ENCODE assay signal across 8 cellular contexts in genomic region chr12:121673013-121673441, GRCh38. TPM values are rescaled to one million over a fixed set of nuclear protein-coding genes. Genes with fewer than 3 reads are reported as not detected.
DNase-seq lines count a peak whose midpoint lies in the region; ATAC-seq and TF ChIP-seq lines count a peak whose summit lies in the region.

No MANE protein-coding gene starts in this region.

- no peaks in the 10 kb centered on the region for H4K20me1 ChIP-seq in PC-3 (ENCODE audit: low read length)

- no peaks in the 10 kb centered on the region for H3K9me2 ChIP-seq in PC-3 (replicated peaks; ENCODE audit: low read length)

- TF ChIP-seq EP300 in esophagus muscularis mucosa (IDR thresholded peaks at IDR 0.05): no peak

- intact Hi-C loops in PC-3 (cut with micrococcal nuclease) (loop anchor here (2.0 kb wide), 1 partner anchor 46 kb away; the partner anchor contains the start of gene ORAI1), esophagus muscularis mucosa (cut with DNase I) (loop anchor here (5.0 kb wide), 1 partner anchor 46 kb away; the partner anchor contains the start of gene ORAI1), prostate gland (cut with DNase I) (no loop called here)

- TF ChIP-seq POLR2A in esophagus muscularis mucosa (IDR thresholded peaks at IDR 0.05; ENCODE audit: low read depth) (no peak), prostate gland (IDR thresholded peaks at IDR 0.05) (no peak)

- H3K4me3 ChIP-seq in PC-3 (ENCODE audit: low read length): peak overlapping the region; percentile 68
- peak overlapping the region; percentile 46 to 61 (median 54) for H3K4me3 ChIP-seq in esophagus muscularis mucosa
- H3K4me3 ChIP-seq in prostate gland: peak overlapping the region; percentile 26 to 28

- H3F3A ChIP-seq in PC-3 (ENCODE audit: low read length, unreplicated experiment): no peaks in the 10 kb centered on the region

- H3K9ac ChIP-seq in PC-3 (ENCODE audit: low read length): peak overlapping the region; percentile 11; the same call in 1 of the 2 replicates

- H3K27me3 ChIP-seq in PC-3 (ENCODE audit: low read length) (no peaks in the 10 kb centered on the region), esophagus muscularis mucosa (no peaks in the 10 kb centered on the region), prostate gland (replicated peaks; ENCODE audit: insufficient read depth) (no peaks in the 10 kb centered on the region)

- H3K27ac ChIP-seq in PC-3 (ENCODE audit: low read length) (no peak overlapping the region), esophagus muscularis mucosa (replicated peaks in 1 of 4) (peak overlapping the region; percentile 4 to 54 (median 46)), prostate gland (peak overlapping the region; percentile 32 to 50)

- H3K4me1 ChIP-seq in PC-3 (ENCODE audit: insufficient read depth, low read length) (peaks cover 10% of the 10 kb centered on the region), esophagus muscularis mucosa (peaks cover 10 to 19% (median 18%) of the 10 kb centered on the region in 4 donors), prostate gland (replicated peaks) (no peaks in the 10 kb centered on the region)

- H3K79me2 ChIP-seq in PC-3 (ENCODE audit: low read length): no peaks in the 10 kb centered on the region

- H3K4me2 ChIP-seq in PC-3 (ENCODE audit: low read length): peak overlapping the region; percentile 81

- POLR2A ChIA-PET in PC-3 (lab: Charles Lee; ENCODE audit: unreplicated experiment): interaction anchor here (1.2 kb wide), 1 partner anchor 14 kb away, joined by 5 read pairs; no protein-coding TSS in a partner anchor

- CTCF ChIA-PET in PC-3 (lab: Charles Lee): no interaction called here

- peak overlapping the region; percentile 92 for H2AFZ ChIP-seq in PC-3 (ENCODE audit: low read length)

- ATAC-seq in PC-3: peak; percentile 21

- H3K36me3 ChIP-seq in PC-3 (ENCODE audit: low read depth, low read length) (no peaks in the 10 kb centered on the region), esophagus muscularis mucosa (no peaks in the 10 kb centered on the region), prostate gland (no peaks in the 10 kb centered on the region)

- TSS peak; percentile 63 for BruUV-seq in PC-3 (replicated peaks; lab: Mats Ljungman, UMichigan)

- DNase-seq in NCI-H1417 (lab: John Stamatoyannopoulos, UW) (peak in 2 of 3 experiments; percentile 67 to 74), NCI-H1417 treated with DMSO at 0.1 percent for 48 hours (lab: John Stamatoyannopoulos, UW) (no peak), PC-3 (no peak), esophagus muscularis mucosa (ENCODE audit: extremely low spot score) (no peak), prostate gland (ENCODE audit: low spot score) (peak; percentile 68), GM03348 (ENCODE audit: low spot score) (no peak), NCI-H1436 treated with DMSO at 0.1 percent for 48 hours (lab: John Stamatoyannopoulos, UW) (no peak), NOMO-1 treated with dmso at 0.1 percent for 144 hours (lab: John Stamatoyannopoulos, UW; ENCODE audit: unreplicated experiment) (no peak)

- 54% methylated on average over 7 of the region's 12 CpGs for WGBS in esophagus muscularis mucosa
- WGBS in prostate gland: 33% methylated on average over 12 of the region's 12 CpGs

- no peaks in the 10 kb centered on the region for H3K9me3 ChIP-seq in PC-3 (ENCODE audit: low read length)
- H3K9me3 ChIP-seq in esophagus muscularis mucosa: no peaks in the 10 kb centered on the region
- no peaks in the 10 kb centered on the region for H3K9me3 ChIP-seq in prostate gland

- no peak for TF ChIP-seq CTCF in PC-3 (conservative IDR thresholded peaks at IDR 0.05; ENCODE audit: low read depth, low read length)
- TF ChIP-seq CTCF in esophagus muscularis mucosa (IDR thresholded peaks at IDR 0.05): no peak
- no peak for TF ChIP-seq CTCF in prostate gland (IDR thresholded peaks at IDR 0.05)

RNA-seq across cellular contexts. Expression of gene MORN3, which starts 3.6 kb away (rescaled TPM):
- total RNA-seq in PC-3 (2014; rRNA removed) (1.6 and 1.7 TPM in 2 replicates), esophagus muscularis mucosa (1 to 10 TPM in 1 of 4 donors, under 1 TPM in 2, not detected in 1; 0.13 to 1.2 (median 0.17) TPM), prostate gland (1 to 10 TPM in 1 of 2 donors, not detected in 1; 1.5 TPM)

RNA-seq across cellular contexts. Expression of gene TMEM120B, which starts 39.5 kb away (rescaled TPM):
- total RNA-seq in PC-3 (2014; rRNA removed) (18.5 and 25.4 TPM in 2 replicates), esophagus muscularis mucosa (10 to 100 TPM in 1 of 4 donors, 1 to 10 TPM in 3; 4.5 to 14.1 (median 6.4) TPM), prostate gland (10 to 100 TPM in 1 of 2 donors, 1 to 10 TPM in 1; 9.5 to 12.2 TPM)

RNA-seq across cellular contexts. Expression of gene ORAI1, which starts 46.7 kb away (rescaled TPM):
- total RNA-seq in PC-3 (2014; rRNA removed) (31.4 and 35.0 TPM in 2 replicates), esophagus muscularis mucosa (10 to 100 TPM in 2 of 4 donors, 1 to 10 TPM in 2; 7.1 to 17.7 (median 13.5) TPM), prostate gland (10 to 100 TPM in 1 of 2 donors, 1 to 10 TPM in 1; 5.5 to 71.1 TPM)

Comparison
In these comparisons a context has a peak if more than half of its experiments do, and no peak if none do; other contexts are left out.
1. DNase-seq: peak in NCI-H1417 (2 of 3) and prostate gland (single experiment); none in NCI-H1417 treated with DMSO at 0.1 percent for 48 hours (single experiment), PC-3 (single experiment), esophagus muscularis mucosa (single experiment), GM03348 (single experiment), NCI-H1436 treated with DMSO at 0.1 percent for 48 hours (single experiment) and NOMO-1 treated with dmso at 0.1 percent for 144 hours (single experiment).
2. Peak in every context shown above with its lines, with median percentiles within 50 percentile points of each other: H3K4me3 ChIP-seq.